ENCODE assay signal across 8 cellular contexts in the genomic region with DNA sequence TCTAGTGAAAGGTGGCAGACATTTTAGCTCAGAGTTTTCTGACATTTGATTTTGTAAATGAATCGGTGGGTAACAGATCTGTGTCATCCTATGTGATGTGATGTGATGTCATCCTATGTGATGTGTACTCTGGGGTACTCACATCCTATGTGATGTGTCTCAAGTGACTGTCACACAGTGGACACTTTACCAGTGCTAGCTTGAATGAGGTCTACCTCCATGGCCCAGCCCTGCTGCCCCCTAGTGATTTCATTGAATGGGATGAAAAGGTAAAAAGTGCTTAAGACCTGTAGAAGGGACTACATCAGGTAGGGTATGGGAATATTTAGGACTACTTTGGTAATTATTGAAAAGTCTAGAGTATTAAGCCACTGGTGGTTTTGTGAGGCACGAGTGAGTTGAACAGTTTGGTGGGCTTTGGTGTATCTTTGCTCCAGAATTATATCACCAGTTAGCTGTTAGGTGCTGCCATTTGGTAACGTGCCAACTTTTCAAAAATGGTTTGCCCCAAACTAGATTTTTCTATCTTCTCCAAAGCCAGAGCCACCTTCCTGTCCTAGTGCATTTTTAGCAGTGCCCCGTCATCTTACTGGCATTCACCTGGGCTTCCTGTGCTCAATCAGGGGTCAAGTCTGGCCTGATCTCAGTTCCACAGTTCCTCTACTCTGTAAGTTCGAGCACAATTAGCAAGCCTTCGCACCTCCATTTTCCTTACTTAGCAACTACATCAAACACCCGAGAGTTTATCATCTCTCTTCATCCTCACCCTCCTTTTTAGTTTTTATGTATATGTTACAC. TPM values are rescaled to one million over a fixed set of nuclear protein-coding genes. Genes with fewer than 3 reads are reported as not detected.
DNase-seq lines count a peak whose midpoint lies in the region; ATAC-seq and TF ChIP-seq lines count a peak whose summit lies in the region.

No MANE protein-coding gene starts in this region.

- H3K9me3 ChIP-seq in right cardiac atrium (ENCODE audit: control insufficient read depth, low read length) = no peaks in the 10 kb centered on the region

- intact Hi-C loops in activated CD4-positive, alpha-beta T cell treated with anti-CD3 and anti-CD28 coated beads, Interleukin-2, amount 10 ng/mL, durations not matched to agents 24 days and 14 days (cut with micrococcal nuclease) = loop anchor here (1.0 kb wide), 1 partner anchor 9 kb away; no protein-coding TSS in a partner anchor
- intact Hi-C loops in right cardiac atrium (cut with DNase I) = no loop called here

- H3K4me3 Mint-ChIP-seq in activated CD4-positive, alpha-beta T cell treated with anti-CD3 and anti-CD28 coated beads, Interleukin-2, amount 10 ng/mL, durations not matched to agents 24 days and 14 days = no peak overlapping the region

- H3K27ac Mint-ChIP-seq in activated CD4-positive, alpha-beta T cell treated with anti-CD3 and anti-CD28 coated beads, Interleukin-2, amount 10 ng/mL, durations not matched to agents 24 days and 14 days = peak overlapping the region; percentile 51

- peaks cover 50% of the 10 kb centered on the region for H3K4me1 Mint-ChIP-seq in activated CD4-positive, alpha-beta T cell treated with anti-CD3 and anti-CD28 coated beads, Interleukin-2, amount 10 ng/mL, durations not matched to agents 24 days and 14 days

- no peaks in the 10 kb centered on the region for H3K27me3 ChIP-seq in right cardiac atrium (ENCODE audit: control insufficient read depth, insufficient read depth)

- ATAC-seq in right cardiac atrium = peak; percentile 15 to 29
- no peak for ATAC-seq in HG03571 (IDR thresholded peaks at IDR 0.05; ENCODE audit: unreplicated experiment)
- no peak for ATAC-seq in HG03378 (IDR thresholded peaks at IDR 0.05; ENCODE audit: unreplicated experiment)

- H3K4me3 ChIP-seq in GM12875 (ENCODE audit: low read depth, low read length) (no peak overlapping the region), right cardiac atrium (ENCODE audit: low read length) (no peak overlapping the region)

- DNase-seq in AG09319 (ENCODE audit: extremely low read depth, low read depth) (no peak), right cardiac atrium (no peak), NCI-H2171 treated with DMSO at 0.1 percent for 48 hours (lab: John Stamatoyannopoulos, UW) (no peak), amniotic stem cell (lab: John Stamatoyannopoulos, UW) (no peak)
- peak; percentile 75 for DNase-seq in activated CD4-positive, alpha-beta T cell treated with anti-CD3 and anti-CD28 coated beads, Interleukin-2, amount 10 ng/mL, durations not matched to agents 24 days and 14 days

- H3K9me3 Mint-ChIP-seq in activated CD4-positive, alpha-beta T cell treated with anti-CD3 and anti-CD28 coated beads, Interleukin-2, amount 10 ng/mL, durations not matched to agents 24 days and 14 days = no peaks in the 10 kb centered on the region

- WGBS in right cardiac atrium = 49% methylated on average over 7 of the region's 7 CpGs

- peaks cover 44% of the 10 kb centered on the region for H3K36me3 Mint-ChIP-seq in activated CD4-positive, alpha-beta T cell treated with anti-CD3 and anti-CD28 coated beads, Interleukin-2, amount 10 ng/mL, durations not matched to agents 24 days and 14 days (ENCODE audit: low read depth)

- TF ChIP-seq CTCF in AG09319 (IDR thresholded peaks at IDR 0.05; ENCODE audit: low read depth, low read length) (peak; percentile 4), GM12875 (IDR thresholded peaks at IDR 0.05; ENCODE audit: borderline replicate concordance, insufficient read depth, low read depth, low read length) (peak; percentile 43; the same call in 1 of the 2 replicates)

- H3K4me1 ChIP-seq in right cardiac atrium (ENCODE audit: control insufficient read depth, insufficient read depth, low read length) = peaks cover 29% of the 10 kb centered on the region

- H3K27me3 Mint-ChIP-seq in activated CD4-positive, alpha-beta T cell treated with anti-CD3 and anti-CD28 coated beads, Interleukin-2, amount 10 ng/mL, durations not matched to agents 24 days and 14 days = no peaks in the 10 kb centered on the region

- H3K27ac ChIP-seq in right cardiac atrium (ENCODE audit: low read length) = peak overlapping the region; percentile 39

RNA-seq across cellular contexts. Expression of a gene that starts 9.7 kb away (rescaled TPM):
- total RNA-seq in activated CD4-positive, alpha-beta T cell treated with anti-CD3 and anti-CD28 coated beads, Interleukin-2, amount 10 ng/mL, durations not matched to agents 24 days and 14 days = 384 and 389 TPM in 2 replicates
- 100 to 1,000 TPM; 186 to 223 (median 202) TPM for total RNA-seq in right cardiac atrium
- polyA plus RNA-seq in right cardiac atrium = 139 TPM

RNA-seq across cellular contexts. Expression of a gene that starts 26.0 kb away (rescaled TPM):
- total RNA-seq in activated CD4-positive, alpha-beta T cell treated with anti-CD3 and anti-CD28 coated beads, Interleukin-2, amount 10 ng/mL, durations not matched to agents 24 days and 14 days = 13.8 and 16.9 TPM in 2 replicates
- 1 to 10 TPM; 2.4 to 5.1 (median 3.8) TPM for total RNA-seq in right cardiac atrium
- polyA plus RNA-seq in right cardiac atrium = 2.1 TPM

Comparison
In these comparisons a context has a peak if more than half of its experiments do, and no peak if none do; other contexts are left out.
1. ATAC-seq: peak in right cardiac atrium (2 of 2); none in HG03571 (single experiment) and HG03378 (single experiment).